ENCODE assay signal across 19 cellular contexts in genomic region chr6:44284119-44284518, GRCh38. TPM values are rescaled to one million over a fixed set of nuclear protein-coding genes. Genes with fewer than 3 reads are reported as not detected.
"Had no signal": no experiment of that assay in that cellular context is flagged by ENCODE, and none has a peak within 500 bp of the region (broad histone marks: within the 10 kb centered on the region; RNA-seq: fewer than 3 reads in every experiment).

No MANE protein-coding gene starts in this region.

- H3K4me1 ChIP-seq: gastroesophageal sphincter, left ventricle myocardium inferior, right atrium auricular region, upper lobe of left lung had no signal

- ATAC-seq: gastroesophageal sphincter, natural killer cell had no signal

- H3K27ac ChIP-seq: brain microvascular endothelial cell, gastroesophageal sphincter, left ventricle myocardium inferior, right atrium auricular region, upper lobe of left lung had no signal

- DNase-seq: activated CD4-positive, alpha-beta T cell treated with anti-CD3 and anti-CD28 coated beads, Interleukin-2, amount 10 ng/mL, durations not matched to agents 24 days and 14 days; activated CD4-positive, CD25-positive, alpha-beta regulatory T cell; activated CD8-positive, alpha-beta memory T cell treated with anti-CD3 and anti-CD28 coated beads for 24 hours; activated naive CD8-positive, alpha-beta T cell treated with anti-CD3 and anti-CD28 coated beads for 36 hours; brain microvascular endothelial cell; endodermal cell; erythroblast; islet precursor cell; left ventricle myocardium inferior; mesenchymal stem cell; natural killer cell; small intestine; stimulated activated CD4-positive, alpha-beta T cell treated with anti-CD3 and anti-CD28 coated beads, Interleukin-4, amount 100 ng/mL, for 4 hours; stimulated activated CD8-positive, alpha-beta memory T cell treated with anti-CD3 and anti-CD28 coated beads, Interleukin-4, amount 100 ng/mL, for 48 hours; stimulated activated naive CD4-positive, alpha-beta T cell treated with Interleukin-2 at 50 U/mL for 16 hours; upper lobe of left lung had no signal

- H3K36me3 ChIP-seq: brain microvascular endothelial cell, gastroesophageal sphincter, left ventricle myocardium inferior, right atrium auricular region, upper lobe of left lung had no signal

- H3K9me3 ChIP-seq: gastroesophageal sphincter, left ventricle myocardium inferior, right atrium auricular region, upper lobe of left lung had no signal

- H3K27me3 ChIP-seq: right atrium auricular region, upper lobe of left lung had no signal

- H3K4me3 ChIP-seq: gastroesophageal sphincter, left ventricle myocardium inferior, right atrium auricular region, upper lobe of left lung had no signal

RNA-seq across cellular contexts. Expression of gene TMEM151B, which starts 13.9 kb away (rescaled TPM):
- total RNA-seq: activated CD4-positive, alpha-beta T cell treated with anti-CD3 and anti-CD28 coated beads, Interleukin-2, amount 10 ng/mL, durations not matched to agents 24 days and 14 days; activated naive CD8-positive, alpha-beta T cell treated with anti-CD3 and anti-CD28 coated beads for 36 hours; dermis microvascular lymphatic vessel endothelial cell; left ventricle myocardium inferior; natural killer cell; upper lobe of left lung had no signal
